Comparison of ENCODE assay signal across 8 cellular contexts in the genomic region with DNA sequence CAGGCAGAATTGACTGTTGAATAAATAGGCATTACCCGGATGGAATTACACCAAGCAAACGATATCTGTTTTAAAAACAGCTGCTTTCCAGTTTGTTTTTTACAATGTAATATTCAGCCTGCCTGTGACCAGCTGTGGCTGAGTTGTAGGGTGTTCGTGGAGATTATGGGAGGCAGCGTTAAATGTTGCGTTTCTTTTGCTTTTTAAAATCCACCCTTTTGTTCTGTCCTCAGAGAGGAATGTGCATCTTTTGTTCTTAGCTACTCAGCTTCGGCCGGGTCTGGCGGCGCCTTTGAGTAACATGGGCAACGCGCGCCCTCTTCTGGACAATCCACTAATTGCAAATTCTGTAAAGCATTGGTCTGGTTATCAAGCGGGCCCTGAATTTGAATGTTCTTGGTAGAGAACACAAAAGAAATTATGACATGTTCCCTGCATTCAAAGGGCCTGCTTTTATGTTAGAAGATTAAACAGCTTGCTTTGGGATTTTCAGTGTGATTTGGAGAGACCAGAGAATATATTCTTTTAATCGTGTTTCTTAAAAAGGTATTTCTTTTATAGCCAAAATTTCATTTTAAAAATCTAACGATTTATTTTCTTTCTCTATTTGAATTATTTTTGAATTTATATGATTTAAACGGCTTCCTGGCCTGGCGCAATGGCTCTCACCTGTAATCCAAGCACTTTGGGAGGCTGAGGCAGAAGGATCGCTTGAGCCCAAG.
A peak's percentile ranks its signal among the peaks of the same experiment; 100 is the strongest.
DNase-seq lines count a peak whose midpoint lies in the region; ATAC-seq lines count a peak whose summit lies in the region.

No MANE protein-coding gene starts in this region.

- H3K27me3 ChIP-seq in layer of hippocampus (ENCODE audit: control insufficient read depth, insufficient read depth, low read length), result no peaks in the 10 kb centered on the region

- ATAC-seq in GM18498 (IDR thresholded peaks at IDR 0.05; ENCODE audit: unreplicated experiment) (peak; percentile 79), HG03354 (IDR thresholded peaks at IDR 0.05; ENCODE audit: poor library complexity, severe bottlenecking, unreplicated experiment) (peak; percentile 91), HG03520 (IDR thresholded peaks at IDR 0.05; ENCODE audit: unreplicated experiment) (no peak)

- peak; percentile 83 for DNase-seq in NCI-H460 (ENCODE audit: extremely low read depth, low read depth)
- DNase-seq in activated CD4-positive, alpha-beta T cell treated with anti-CD3 and anti-CD28 coated beads for 4 hours, result peak; percentile 82 to 92
- peak; percentile 87 to 88 for DNase-seq in stimulated activated CD4-positive, alpha-beta T cell treated with anti-CD3 and anti-CD28 coated beads, Interleukin-2, amount 100 ng/mL, for 48 hours

- H3K27ac ChIP-seq in cingulate gyrus (ENCODE audit: low read depth, low read length) (peak overlapping the region; percentile 94), layer of hippocampus (ENCODE audit: low read depth, low read length) (peak overlapping the region; percentile 90)
